Comparison of ENCODE assay signal across 8 cellular contexts in genomic region chr12:104137902-104138746, GRCh38. TPM values are rescaled to one million over a fixed set of nuclear protein-coding genes. Genes with fewer than 3 reads are reported as not detected.
DNase-seq lines count a peak whose midpoint lies in the region; TF ChIP-seq lines count a peak whose summit lies in the region.

NFYB (minus strand) TSS chr12:104138210; CDS start chr12:104135453, 2,757 bp downstream.

- TF ChIP-seq POLR2A in NB4 (IDR thresholded peaks at IDR 0.05; ENCODE audit: extremely low read depth, insufficient read length): peak; percentile 85

- DNase-seq in GM04503 (ENCODE audit: low read depth) (peak; percentile 88), HFFc6 (peak; percentile 97), NB4 (ENCODE audit: low read depth) (peak; percentile 100), SK-N-MC (ENCODE audit: low read depth, low spot score) (peak; percentile 79), globus pallidus (ENCODE audit: low spot score) (peak; percentile 94), occipital lobe (lab: John Stamatoyannopoulos, UW) (peak; percentile 96)
- peak; percentile 89 for DNase-seq in activated naive CD4-positive, alpha-beta T cell treated with anti-CD3 and anti-CD28 coated beads, Interleukin-2, amount 50 U/mL, for 16 hours

- peak within 1 kb of the TSS; percentile 89 for H3K27ac Mint-ChIP-seq in HFFc6

- H3K4me3 ChIP-seq in NB4 (ENCODE audit: low read depth, low read length): peak within 1 kb of the TSS; percentile 84
- peak within 1 kb of the TSS; percentile 81 for H3K4me3 ChIP-seq in SK-N-MC

- H3K27me3 Mint-ChIP-seq in HFFc6 (ENCODE audit: insufficient read depth): no peaks in the 10 kb centered on the region; the same call in 1 of the 2 replicates

- H3K36me3 ChIP-seq in SK-N-MC (ENCODE audit: insufficient read depth, low read length): peaks cover 18% of the 10 kb centered on the region

- H3K9me3 ChIP-seq in SK-N-MC (ENCODE audit: low read depth, low read length): no peaks in the 10 kb centered on the region

- peak within 1 kb of the TSS; percentile 91 for H3K9ac ChIP-seq in SK-N-MC (ENCODE audit: insufficient read length)

- no peaks in the 10 kb centered on the region for H3K36me3 Mint-ChIP-seq in HFFc6 (ENCODE audit: low read depth)

- H3K9me3 Mint-ChIP-seq in HFFc6: no peaks in the 10 kb centered on the region

- H3K4me1 Mint-ChIP-seq in HFFc6 (ENCODE audit: low read depth): peaks cover 6% of the 10 kb centered on the region

- peak within 1 kb of the TSS; percentile 90 for H3K4me3 Mint-ChIP-seq in HFFc6

- TF ChIP-seq CTCF in HFFc6 (IDR thresholded peaks at IDR 0.05) (no peak), NB4 (IDR thresholded peaks at IDR 0.05; ENCODE audit: low read depth, low read length) (no peak)

- H3K27ac ChIP-seq in SK-N-MC: peak within 1 kb of the TSS; percentile 66; the same call in 1 of the 2 replicates
- H3K27ac ChIP-seq in temporal lobe (ENCODE audit: low read depth, low read length): peak within 1 kb of the TSS; percentile 77

RNA-seq across cellular contexts. Expression of gene NFYB, which starts in this region (rescaled TPM):
- 10 to 100 TPM; 20.0 to 33.3 (median 27.0) TPM for total RNA-seq in HFFc6 (2021; fragmentation: NEBNext Ultra II Directional; extraction: Animal tissue kit (Norgen Biotek cat#: 25700))
- total RNA-seq in occipital lobe (48.0 TPM), temporal lobe (31.0 TPM)

Comparison
In these comparisons a context has a peak if more than half of its experiments do, and no peak if none do; other contexts are left out.
1. Peak in every context shown above with its lines: DNase-seq, H3K4me3 ChIP-seq and H3K27ac ChIP-seq.